Comparison of ENCODE assay signal across 1 cellular context in the genomic region with DNA sequence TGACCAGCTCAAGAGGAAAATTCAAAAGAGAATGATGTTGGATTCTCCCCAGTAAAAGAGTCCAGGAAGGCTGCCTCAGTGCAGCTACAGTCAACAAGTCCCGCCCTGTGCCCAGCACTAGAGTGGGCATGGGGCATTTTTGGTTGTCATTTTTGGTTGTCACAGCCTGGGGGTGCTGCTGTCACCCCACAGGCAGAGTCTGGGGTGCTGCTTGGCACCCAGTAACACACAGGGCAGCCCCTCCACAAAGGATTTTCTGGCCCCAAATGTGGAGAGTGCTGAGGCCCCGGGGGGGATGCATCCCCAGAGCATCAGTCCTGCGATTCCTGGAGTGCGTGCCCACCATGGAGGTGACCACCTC.
TF ChIP-seq lines count a peak whose summit lies in the region.

No MANE protein-coding gene starts in this region.

TF ChIP-seq in Ishikawa, 13 proteins besides CTCF, POLR2A, EP300 and RAD21:
- TF ChIP-seq, protein P1, sequence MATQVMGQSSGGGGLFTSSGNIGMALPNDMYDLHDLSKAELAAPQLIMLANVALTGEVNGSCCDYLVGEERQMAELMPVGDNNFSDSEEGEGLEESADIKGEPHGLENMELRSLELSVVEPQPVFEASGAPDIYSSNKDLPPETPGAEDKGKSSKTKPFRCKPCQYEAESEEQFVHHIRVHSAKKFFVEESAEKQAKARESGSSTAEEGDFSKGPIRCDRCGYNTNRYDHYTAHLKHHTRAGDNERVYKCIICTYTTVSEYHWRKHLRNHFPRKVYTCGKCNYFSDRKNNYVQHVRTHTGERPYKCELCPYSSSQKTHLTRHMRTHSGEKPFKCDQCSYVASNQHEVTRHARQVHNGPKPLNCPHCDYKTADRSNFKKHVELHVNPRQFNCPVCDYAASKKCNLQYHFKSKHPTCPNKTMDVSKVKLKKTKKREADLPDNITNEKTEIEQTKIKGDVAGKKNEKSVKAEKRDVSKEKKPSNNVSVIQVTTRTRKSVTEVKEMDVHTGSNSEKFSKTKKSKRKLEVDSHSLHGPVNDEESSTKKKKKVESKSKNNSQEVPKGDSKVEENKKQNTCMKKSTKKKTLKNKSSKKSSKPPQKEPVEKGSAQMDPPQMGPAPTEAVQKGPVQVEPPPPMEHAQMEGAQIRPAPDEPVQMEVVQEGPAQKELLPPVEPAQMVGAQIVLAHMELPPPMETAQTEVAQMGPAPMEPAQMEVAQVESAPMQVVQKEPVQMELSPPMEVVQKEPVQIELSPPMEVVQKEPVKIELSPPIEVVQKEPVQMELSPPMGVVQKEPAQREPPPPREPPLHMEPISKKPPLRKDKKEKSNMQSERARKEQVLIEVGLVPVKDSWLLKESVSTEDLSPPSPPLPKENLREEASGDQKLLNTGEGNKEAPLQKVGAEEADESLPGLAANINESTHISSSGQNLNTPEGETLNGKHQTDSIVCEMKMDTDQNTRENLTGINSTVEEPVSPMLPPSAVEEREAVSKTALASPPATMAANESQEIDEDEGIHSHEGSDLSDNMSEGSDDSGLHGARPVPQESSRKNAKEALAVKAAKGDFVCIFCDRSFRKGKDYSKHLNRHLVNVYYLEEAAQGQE (IDR thresholded peaks at IDR 0.05; ENCODE audit: low read depth), result no peak
- no peak for TF ChIP-seq TEAD4 (IDR thresholded peaks at IDR 0.05)
- TF ChIP-seq CEBPB (IDR thresholded peaks at IDR 0.05), result no peak
- TF ChIP-seq ZBTB7A (IDR thresholded peaks at IDR 0.05; ENCODE audit: low read depth), result no peak
- no peak for TF ChIP-seq CREB1 (IDR thresholded peaks at IDR 0.05; ENCODE audit: low read depth)
- TF ChIP-seq, protein P2, sequence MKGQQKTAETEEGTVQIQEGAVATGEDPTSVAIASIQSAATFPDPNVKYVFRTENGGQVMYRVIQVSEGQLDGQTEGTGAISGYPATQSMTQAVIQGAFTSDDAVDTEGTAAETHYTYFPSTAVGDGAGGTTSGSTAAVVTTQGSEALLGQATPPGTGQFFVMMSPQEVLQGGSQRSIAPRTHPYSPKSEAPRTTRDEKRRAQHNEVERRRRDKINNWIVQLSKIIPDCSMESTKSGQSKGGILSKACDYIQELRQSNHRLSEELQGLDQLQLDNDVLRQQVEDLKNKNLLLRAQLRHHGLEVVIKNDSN (IDR thresholded peaks at IDR 0.05), result no peak
- no peak for TF ChIP-seq YY1 (IDR thresholded peaks at IDR 0.05; ENCODE audit: low read depth)
- TF ChIP-seq TAF1 (IDR thresholded peaks at IDR 0.05; ENCODE audit: low read depth), result no peak
- no peak for TF ChIP-seq FOXM1 (IDR thresholded peaks at IDR 0.05; ENCODE audit: borderline replicate concordance, low read depth)
- TF ChIP-seq, protein P3, sequence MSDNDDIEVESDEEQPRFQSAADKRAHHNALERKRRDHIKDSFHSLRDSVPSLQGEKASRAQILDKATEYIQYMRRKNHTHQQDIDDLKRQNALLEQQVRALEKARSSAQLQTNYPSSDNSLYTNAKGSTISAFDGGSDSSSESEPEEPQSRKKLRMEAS (IDR thresholded peaks at IDR 0.05), result no peak
- TF ChIP-seq NFIC (IDR thresholded peaks at IDR 0.05), result no peak
